ENCODE assay signal across 1 cellular context in the genomic region with DNA sequence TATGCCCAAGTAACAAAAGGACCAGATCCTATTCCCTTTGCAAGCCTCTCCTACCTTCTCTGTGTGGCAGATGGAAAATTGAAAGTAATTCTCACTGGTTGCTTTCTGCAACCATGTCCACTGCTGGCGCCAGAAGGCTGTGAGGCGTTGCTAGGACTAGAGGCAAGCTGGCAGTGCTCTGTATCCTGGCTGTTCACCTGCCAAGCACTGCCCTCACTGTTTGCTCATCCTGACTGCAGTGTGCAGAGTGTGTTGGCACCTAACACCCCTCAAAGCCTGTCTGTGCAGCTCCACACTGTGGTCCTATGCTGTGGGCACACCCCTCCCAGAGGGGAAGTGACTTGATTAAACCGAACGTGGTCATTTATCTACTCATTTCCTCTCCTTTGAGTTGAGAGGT.
TF ChIP-seq lines count a peak whose summit lies in the region.

No MANE protein-coding gene starts in this region.

TF ChIP-seq in H1, 55 proteins besides CTCF, POLR2A, EP300 and RAD21 (continued from another document):
- TF ChIP-seq CEBPB (IDR thresholded peaks at IDR 0.05; ENCODE audit: low read depth, low read length) (no peak), PHF8 (conservative IDR thresholded peaks at IDR 0.05; ENCODE audit: low read depth, low read length) (no peak)
